17 cellular contexts compared by ENCODE assay signal in genomic region chr9:444528-444927, GRCh38. TPM values are rescaled to one million over a fixed set of nuclear protein-coding genes. Genes with fewer than 3 reads are reported as not detected.
DNase-seq lines count a peak whose midpoint lies in the region; ATAC-seq and TF ChIP-seq lines count a peak whose summit lies in the region.
"Had no signal": no experiment of that assay in that cellular context is flagged by ENCODE, and none has a peak within 500 bp of the region (broad histone marks: within the 10 kb centered on the region; RNA-seq: fewer than 3 reads in every experiment).

No MANE protein-coding gene starts in this region.

- H3K4me3 ChIP-seq in left ventricle myocardium inferior (no peak overlapping the region), adipocyte (ENCODE audit: low read length) (peak overlapping the region; percentile 53), iPS DF 6.9 (ENCODE audit: low read length) (no peak overlapping the region)
- H3K4me3 ChIP-seq: prostate gland had no signal

- DNase-seq in left ventricle myocardium inferior (no peak), left ventricle myocardium superior (no peak), adipocyte (ENCODE audit: low read depth) (no peak), iPS DF 6.9 (ENCODE audit: low read depth, low spot score) (peak; percentile 35), NCI-H187 treated with DMSO at 0.1 percent for 48 hours (lab: John Stamatoyannopoulos, UW) (no peak)
- no peak for DNase-seq in stimulated activated naive CD4-positive, alpha-beta T cell (lab: John Stamatoyannopoulos, UW)
- DNase-seq: activated CD4-positive, alpha-beta T cell treated with anti-CD3 and anti-CD28 coated beads for 36 hours; activated T-cell treated with anti-CD3 and anti-CD28 coated beads, Interleukin-2, amount 50 U/mL, for 48 hours; Caco-2; cortex of kidney; NCI-H1092; SHP77; T-helper 9 cell had no signal

- H3K27ac ChIP-seq in left ventricle myocardium inferior (replicated peaks) (peak overlapping the region; percentile 22), iPS DF 6.9 (ENCODE audit: low read length) (no peak overlapping the region)
- H3K27ac ChIP-seq: prostate gland had no signal

- H3K9ac ChIP-seq in adipocyte (ENCODE audit: low read length) = peak overlapping the region; percentile 33

- H3K4me1 ChIP-seq in left ventricle myocardium inferior (peaks cover 9% of the 10 kb centered on the region), adipocyte (ENCODE audit: control insufficient read depth, insufficient read depth, low read length) (peaks cover 32% of the 10 kb centered on the region), iPS DF 6.9 (ENCODE audit: control insufficient read depth, insufficient read depth, low read length) (no peaks in the 10 kb centered on the region)
- H3K4me1 ChIP-seq: prostate gland had no signal

- no peaks in the 10 kb centered on the region for H3K27me3 ChIP-seq in left ventricle myocardium inferior (ENCODE audit: low read depth)
- H3K27me3 ChIP-seq in adipocyte (replicated peaks; ENCODE audit: control insufficient read depth, insufficient read depth, low read length) = no peaks in the 10 kb centered on the region
- H3K27me3 ChIP-seq in iPS DF 6.9 (ENCODE audit: control insufficient read depth, insufficient read depth, low read length) = no peaks in the 10 kb centered on the region

- no peaks in the 10 kb centered on the region for H3K9me3 ChIP-seq in left ventricle myocardium inferior (replicated peaks)
- H3K9me3 ChIP-seq in adipocyte (ENCODE audit: control insufficient read depth, low read length) = no peaks in the 10 kb centered on the region
- no peaks in the 10 kb centered on the region for H3K9me3 ChIP-seq in iPS DF 6.9 (ENCODE audit: control insufficient read depth, insufficient read depth, low read length)
- H3K9me3 ChIP-seq: Caco-2, prostate gland had no signal

- ATAC-seq in left ventricle myocardium superior = no peak
- ATAC-seq in GM21723 (IDR thresholded peaks at IDR 0.05; ENCODE audit: unreplicated experiment) = no peak
- no peak for ATAC-seq in HG03097 (IDR thresholded peaks at IDR 0.05; ENCODE audit: low FRiP score, unreplicated experiment)
- ATAC-seq: activated CD4-positive, alpha-beta T cell treated with anti-CD3 and anti-CD28 coated beads for 36 hours; HCT116 had no signal

- H3K36me3 ChIP-seq in left ventricle myocardium inferior (no peaks in the 10 kb centered on the region), adipocyte (ENCODE audit: control insufficient read depth, insufficient read depth, low read length, severe bottlenecking) (no peaks in the 10 kb centered on the region), iPS DF 6.9 (ENCODE audit: control insufficient read depth, insufficient read depth, low read length) (no peaks in the 10 kb centered on the region)
- H3K36me3 ChIP-seq: prostate gland had no signal

- TF ChIP-seq CTCF in left ventricle myocardium inferior (IDR thresholded peaks at IDR 0.05; ENCODE audit: borderline replicate concordance) = no peak

- WGBS in iPS DF 6.9 (ENCODE audit: insufficient coverage, insufficient read length) = no CpG with 5 or more reads among the region's 1 CpG

- intact Hi-C loops in left ventricle myocardium inferior (cut with micrococcal nuclease) = no loop called here
- intact Hi-C loops in left ventricle myocardium superior (cut with micrococcal nuclease) = no loop called here

RNA-seq across cellular contexts. Expression of gene KANK1, which starts 60.0 kb away (rescaled TPM):
- 155 TPM for total RNA-seq in left ventricle myocardium inferior
- 159 TPM for total RNA-seq in left ventricle myocardium superior
